2 cellular contexts compared by ENCODE assay signal in the genomic region with DNA sequence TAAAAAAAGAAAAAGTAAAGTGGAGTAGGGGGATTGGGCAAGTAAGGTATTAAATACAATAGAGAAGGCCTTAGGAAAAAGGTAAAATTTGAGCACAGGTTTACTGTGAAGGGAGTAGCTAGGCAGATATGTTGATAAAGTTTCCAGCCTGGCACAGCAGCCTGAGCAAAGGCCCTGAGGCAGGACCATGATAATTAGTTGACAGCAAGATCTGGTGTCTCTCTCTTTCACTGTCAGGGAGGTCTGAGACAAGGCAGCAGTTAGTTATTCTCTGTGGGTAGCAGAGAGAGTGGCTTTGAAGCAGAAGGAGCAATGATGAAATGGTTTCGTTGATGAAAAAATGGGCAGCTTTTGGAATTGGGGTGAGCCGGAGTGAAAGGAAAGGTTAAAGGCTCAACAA.
A peak's percentile ranks its signal among the peaks of the same experiment; 100 is the strongest.
TF ChIP-seq lines count a peak whose summit lies in the region.

No MANE protein-coding gene starts in this region.

TF ChIP-seq in GM23338, 12 proteins besides CTCF, POLR2A, EP300 and RAD21 (continues in another document):
- TF ChIP-seq STAT1 (IDR thresholded peaks at IDR 0.05; ENCODE audit: unreplicated experiment) (no peak), ZNF331 (CRISPR knock-in tag; IDR thresholded peaks at IDR 0.05; ENCODE audit: low read depth) (no peak), ZNF114 (CRISPR knock-in tag; IDR thresholded peaks at IDR 0.05) (no peak), EZH2phosphoT487 (IDR thresholded peaks at IDR 0.05; ENCODE audit: unreplicated experiment) (no peak), NANOG (IDR thresholded peaks at IDR 0.05; ENCODE audit: borderline replicate concordance) (no peak), JUNB (IDR thresholded peaks at IDR 0.05; ENCODE audit: unreplicated experiment) (no peak), POLR2AphosphoS5 (IDR thresholded peaks at IDR 0.05; ENCODE audit: low read depth) (no peak)
- TF ChIP-seq, protein P1, sequence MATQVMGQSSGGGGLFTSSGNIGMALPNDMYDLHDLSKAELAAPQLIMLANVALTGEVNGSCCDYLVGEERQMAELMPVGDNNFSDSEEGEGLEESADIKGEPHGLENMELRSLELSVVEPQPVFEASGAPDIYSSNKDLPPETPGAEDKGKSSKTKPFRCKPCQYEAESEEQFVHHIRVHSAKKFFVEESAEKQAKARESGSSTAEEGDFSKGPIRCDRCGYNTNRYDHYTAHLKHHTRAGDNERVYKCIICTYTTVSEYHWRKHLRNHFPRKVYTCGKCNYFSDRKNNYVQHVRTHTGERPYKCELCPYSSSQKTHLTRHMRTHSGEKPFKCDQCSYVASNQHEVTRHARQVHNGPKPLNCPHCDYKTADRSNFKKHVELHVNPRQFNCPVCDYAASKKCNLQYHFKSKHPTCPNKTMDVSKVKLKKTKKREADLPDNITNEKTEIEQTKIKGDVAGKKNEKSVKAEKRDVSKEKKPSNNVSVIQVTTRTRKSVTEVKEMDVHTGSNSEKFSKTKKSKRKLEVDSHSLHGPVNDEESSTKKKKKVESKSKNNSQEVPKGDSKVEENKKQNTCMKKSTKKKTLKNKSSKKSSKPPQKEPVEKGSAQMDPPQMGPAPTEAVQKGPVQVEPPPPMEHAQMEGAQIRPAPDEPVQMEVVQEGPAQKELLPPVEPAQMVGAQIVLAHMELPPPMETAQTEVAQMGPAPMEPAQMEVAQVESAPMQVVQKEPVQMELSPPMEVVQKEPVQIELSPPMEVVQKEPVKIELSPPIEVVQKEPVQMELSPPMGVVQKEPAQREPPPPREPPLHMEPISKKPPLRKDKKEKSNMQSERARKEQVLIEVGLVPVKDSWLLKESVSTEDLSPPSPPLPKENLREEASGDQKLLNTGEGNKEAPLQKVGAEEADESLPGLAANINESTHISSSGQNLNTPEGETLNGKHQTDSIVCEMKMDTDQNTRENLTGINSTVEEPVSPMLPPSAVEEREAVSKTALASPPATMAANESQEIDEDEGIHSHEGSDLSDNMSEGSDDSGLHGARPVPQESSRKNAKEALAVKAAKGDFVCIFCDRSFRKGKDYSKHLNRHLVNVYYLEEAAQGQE (IDR thresholded peaks at IDR 0.05; ENCODE audit: unreplicated experiment), result no peak
- TF ChIP-seq, protein P2, sequence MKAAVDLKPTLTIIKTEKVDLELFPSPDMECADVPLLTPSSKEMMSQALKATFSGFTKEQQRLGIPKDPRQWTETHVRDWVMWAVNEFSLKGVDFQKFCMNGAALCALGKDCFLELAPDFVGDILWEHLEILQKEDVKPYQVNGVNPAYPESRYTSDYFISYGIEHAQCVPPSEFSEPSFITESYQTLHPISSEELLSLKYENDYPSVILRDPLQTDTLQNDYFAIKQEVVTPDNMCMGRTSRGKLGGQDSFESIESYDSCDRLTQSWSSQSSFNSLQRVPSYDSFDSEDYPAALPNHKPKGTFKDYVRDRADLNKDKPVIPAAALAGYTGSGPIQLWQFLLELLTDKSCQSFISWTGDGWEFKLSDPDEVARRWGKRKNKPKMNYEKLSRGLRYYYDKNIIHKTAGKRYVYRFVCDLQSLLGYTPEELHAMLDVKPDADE (IDR thresholded peaks at IDR 0.05), result no peak
- TF ChIP-seq, protein P3, sequence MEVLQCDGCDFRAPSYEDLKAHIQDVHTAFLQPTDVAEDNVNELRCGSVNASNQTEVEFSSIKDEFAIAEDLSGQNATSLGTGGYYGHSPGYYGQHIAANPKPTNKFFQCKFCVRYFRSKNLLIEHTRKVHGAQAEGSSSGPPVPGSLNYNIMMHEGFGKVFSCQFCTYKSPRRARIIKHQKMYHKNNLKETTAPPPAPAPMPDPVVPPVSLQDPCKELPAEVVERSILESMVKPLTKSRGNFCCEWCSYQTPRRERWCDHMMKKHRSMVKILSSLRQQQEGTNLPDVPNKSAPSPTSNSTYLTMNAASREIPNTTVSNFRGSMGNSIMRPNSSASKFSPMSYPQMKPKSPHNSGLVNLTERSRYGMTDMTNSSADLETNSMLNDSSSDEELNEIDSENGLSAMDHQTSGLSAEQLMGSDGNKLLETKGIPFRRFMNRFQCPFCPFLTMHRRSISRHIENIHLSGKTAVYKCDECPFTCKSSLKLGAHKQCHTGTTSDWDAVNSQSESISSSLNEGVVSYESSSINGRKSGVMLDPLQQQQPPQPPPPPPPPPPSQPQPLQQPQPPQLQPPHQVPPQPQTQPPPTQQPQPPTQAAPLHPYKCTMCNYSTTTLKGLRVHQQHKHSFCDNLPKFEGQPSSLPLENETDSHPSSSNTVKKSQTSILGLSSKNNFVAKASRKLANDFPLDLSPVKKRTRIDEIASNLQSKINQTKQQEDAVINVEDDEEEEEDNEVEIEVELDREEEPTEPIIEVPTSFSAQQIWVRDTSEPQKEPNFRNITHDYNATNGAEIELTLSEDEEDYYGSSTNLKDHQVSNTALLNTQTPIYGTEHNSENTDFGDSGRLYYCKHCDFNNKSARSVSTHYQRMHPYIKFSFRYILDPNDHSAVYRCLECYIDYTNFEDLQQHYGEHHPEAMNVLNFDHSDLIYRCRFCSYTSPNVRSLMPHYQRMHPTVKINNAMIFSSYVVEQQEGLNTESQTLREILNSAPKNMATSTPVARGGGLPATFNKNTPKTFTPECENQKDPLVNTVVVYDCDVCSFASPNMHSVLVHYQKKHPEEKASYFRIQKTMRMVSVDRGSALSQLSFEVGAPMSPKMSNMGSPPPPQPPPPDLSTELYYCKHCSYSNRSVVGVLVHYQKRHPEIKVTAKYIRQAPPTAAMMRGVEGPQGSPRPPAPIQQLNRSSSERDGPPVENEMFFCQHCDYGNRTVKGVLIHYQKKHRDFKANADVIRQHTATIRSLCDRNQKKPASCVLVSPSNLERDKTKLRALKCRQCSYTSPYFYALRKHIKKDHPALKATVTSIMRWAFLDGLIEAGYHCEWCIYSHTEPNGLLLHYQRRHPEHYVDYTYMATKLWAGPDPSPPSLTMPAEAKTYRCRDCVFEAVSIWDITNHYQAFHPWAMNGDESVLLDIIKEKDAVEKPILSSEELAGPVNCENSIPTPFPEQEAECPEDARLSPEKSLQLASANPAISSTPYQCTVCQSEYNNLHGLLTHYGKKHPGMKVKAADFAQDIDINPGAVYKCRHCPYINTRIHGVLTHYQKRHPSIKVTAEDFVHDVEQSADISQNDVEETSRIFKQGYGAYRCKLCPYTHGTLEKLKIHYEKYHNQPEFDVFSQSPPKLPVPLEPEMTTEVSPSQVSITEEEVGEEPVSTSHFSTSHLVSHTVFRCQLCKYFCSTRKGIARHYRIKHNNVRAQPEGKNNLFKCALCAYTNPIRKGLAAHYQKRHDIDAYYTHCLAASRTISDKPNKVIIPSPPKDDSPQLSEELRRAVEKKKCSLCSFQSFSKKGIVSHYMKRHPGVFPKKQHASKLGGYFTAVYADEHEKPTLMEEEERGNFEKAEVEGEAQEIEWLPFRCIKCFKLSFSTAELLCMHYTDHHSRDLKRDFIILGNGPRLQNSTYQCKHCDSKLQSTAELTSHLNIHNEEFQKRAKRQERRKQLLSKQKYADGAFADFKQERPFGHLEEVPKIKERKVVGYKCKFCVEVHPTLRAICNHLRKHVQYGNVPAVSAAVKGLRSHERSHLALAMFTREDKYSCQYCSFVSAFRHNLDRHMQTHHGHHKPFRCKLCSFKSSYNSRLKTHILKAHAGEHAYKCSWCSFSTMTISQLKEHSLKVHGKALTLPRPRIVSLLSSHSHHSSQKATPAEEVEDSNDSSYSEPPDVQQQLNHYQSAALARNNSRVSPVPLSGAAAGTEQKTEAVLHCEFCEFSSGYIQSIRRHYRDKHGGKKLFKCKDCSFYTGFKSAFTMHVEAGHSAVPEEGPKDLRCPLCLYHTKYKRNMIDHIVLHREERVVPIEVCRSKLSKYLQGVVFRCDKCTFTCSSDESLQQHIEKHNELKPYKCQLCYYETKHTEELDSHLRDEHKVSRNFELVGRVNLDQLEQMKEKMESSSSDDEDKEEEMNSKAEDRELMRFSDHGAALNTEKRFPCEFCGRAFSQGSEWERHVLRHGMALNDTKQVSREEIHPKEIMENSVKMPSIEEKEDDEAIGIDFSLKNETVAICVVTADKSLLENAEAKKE (CRISPR knock-in tag; IDR thresholded peaks at IDR 0.05), result no peak

TF ChIP-seq in H1, 55 proteins besides CTCF, POLR2A, EP300 and RAD21:
- TF ChIP-seq YY1 (IDR thresholded peaks at IDR 0.05; ENCODE audit: low read depth, low read length) (no peak), KDM1A (IDR thresholded peaks at IDR 0.05; ENCODE audit: borderline replicate concordance, low read length) (peak; percentile 60; the same call in 1 of the 2 replicates)
TF ChIP-seq in H1: peak in this region for 1.
